1 cellular context compared by ENCODE assay signal in genomic region chr20:34514897-34515483, GRCh38.
TF ChIP-seq lines count a peak whose summit lies in the region.

No MANE protein-coding gene starts in this region.

TF ChIP-seq in GM12878, 131 proteins besides CTCF, POLR2A, EP300 and RAD21:
- TF ChIP-seq ZNF207 (IDR thresholded peaks at IDR 0.05; ENCODE audit: borderline replicate concordance) (0 out of 2 replicates have a peak, but pooled peaks have one; percentile 11), ETV6 (conservative IDR thresholded peaks at IDR 0.05 in 1 of 2, IDR thresholded peaks at IDR 0.05 in 1 of 2; ENCODE audit: borderline replicate concordance in 1 of 2, low read depth in 1 of 2) (no peak), STAT1 (conservative IDR thresholded peaks at IDR 0.05) (no peak), ZNF687 (IDR thresholded peaks at IDR 0.05) (peak; percentile 27; the same call in 1 of the 2 replicates), RUNX3 (IDR thresholded peaks at IDR 0.05; ENCODE audit: low read length) (peak; percentile 4; the same call in 1 of the 2 replicates), RELB (IDR thresholded peaks at IDR 0.05; ENCODE audit: low read depth) (peak; percentile 65; the same call in 1 of the 2 replicates), POU2F2 (IDR thresholded peaks at IDR 0.05; ENCODE audit: borderline replicate concordance, low read depth, low read length) (0 out of 3 replicates have a peak, but pooled peaks have one; percentile 6), SMAD1 (IDR thresholded peaks at IDR 0.05; ENCODE audit: low read depth, partially characterized antibody) (peak; percentile 15), ZNF217 (IDR thresholded peaks at IDR 0.05) (no peak), LARP7 (IDR thresholded peaks at IDR 0.05) (peak; percentile 14; the same call in 1 of the 2 replicates), EZH2 (IDR thresholded peaks at IDR 0.05; ENCODE audit: borderline replicate concordance, control insufficient read depth, low read depth, low read length) (no peak), MEF2A (IDR thresholded peaks at IDR 0.05; ENCODE audit: insufficient read depth, low read depth, low read length) (no peak), PML (IDR thresholded peaks at IDR 0.05; ENCODE audit: low read length) (0 out of 2 replicates have a peak, but pooled peaks have one; percentile 18), MXI1 (IDR thresholded peaks at IDR 0.05; ENCODE audit: low read depth, low read length) (0 out of 2 replicates have a peak, but pooled peaks have one; percentile 27), NR2C2 (IDR thresholded peaks at IDR 0.05; ENCODE audit: borderline replicate concordance, control insufficient read depth, insufficient read length, low read depth) (no peak), ZNF592 (IDR thresholded peaks at IDR 0.05) (no peak), ZZZ3 (IDR thresholded peaks at IDR 0.05; ENCODE audit: control insufficient read depth, insufficient read length, low read depth) (no peak), SREBF2 (IDR thresholded peaks at IDR 0.05; ENCODE audit: low read length) (no peak), RBBP5 (conservative IDR thresholded peaks at IDR 0.05) (no peak), BHLHE40 (IDR thresholded peaks at IDR 0.05; ENCODE audit: borderline replicate concordance in 1 of 2, low read depth in 2 of 2, low read length in 1 of 2) (no peak), RFX5 (IDR thresholded peaks at IDR 0.05; ENCODE audit: low read depth, low read length) (no peak), HDAC2 (IDR thresholded peaks at IDR 0.05) (no peak), YY1 (IDR thresholded peaks at IDR 0.05; ENCODE audit: low read depth, low read length) (no peak), SIX5 (IDR thresholded peaks at IDR 0.05; ENCODE audit: low read depth, low read length, severe bottlenecking) (no peak), IRF3 (IDR thresholded peaks at IDR 0.05) (no peak), KLF5 (IDR thresholded peaks at IDR 0.05; ENCODE audit: partially characterized antibody) (peak; percentile 15), PRDM15 (CRISPR knock-in tag; IDR thresholded peaks at IDR 0.05) (no peak)
TF ChIP-seq in GM12878: peak in this region for 10.
